22 cellular contexts compared by ENCODE assay signal in the genomic region with DNA sequence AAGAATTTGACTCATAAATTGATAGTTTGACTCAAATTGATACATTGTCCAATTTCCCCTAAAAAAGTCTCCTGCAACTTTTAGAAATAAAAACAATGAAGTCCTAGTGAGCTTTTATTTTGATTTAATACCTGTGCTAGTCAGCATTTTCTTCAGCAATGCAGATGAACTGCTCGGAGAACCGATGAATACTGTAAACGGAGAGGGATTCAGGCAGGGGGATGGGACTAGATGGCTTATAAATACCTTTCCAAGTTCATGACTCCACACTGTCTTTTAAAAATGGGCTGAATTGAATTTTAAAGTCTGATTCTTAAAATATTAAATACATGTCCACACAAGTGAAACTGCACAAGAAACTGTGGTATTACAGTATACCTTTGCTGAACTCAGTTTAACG. TPM values are rescaled to one million over a fixed set of nuclear protein-coding genes. Genes with fewer than 3 reads are reported as not detected.
DNase-seq lines count a peak whose midpoint lies in the region; ATAC-seq, FAIRE-seq and TF ChIP-seq lines count a peak whose summit lies in the region.
"Had no signal": no experiment of that assay in that cellular context is flagged by ENCODE, and none has a peak within 500 bp of the region (broad histone marks: within the 10 kb centered on the region; RNA-seq: fewer than 3 reads in every experiment).

No MANE protein-coding gene starts in this region.

- H2BK15ac ChIP-seq in IMR-90 (ENCODE audit: low read depth, low read length): no peak overlapping the region

- H3K9me3 Mint-ChIP-seq in mesothelial cell of epicardium: peaks cover 3% of the 10 kb centered on the region
- H3K9me3 Mint-ChIP-seq in activated T-helper 1 cell treated with anti-CD3 and anti-CD28 coated beads, Interleukin-12 subunit alpha, Interleukin-12 subunit beta, Interleukin-2, Interleukin-4 antibody, amounts not matched to agents 30 ng/mL and 10 ng/mL and 1 ng/mL, durations not matched to agents 14 hours and 24 hours and 36 hours: no peaks in the 10 kb centered on the region
- H3K9me3 Mint-ChIP-seq: CD4-positive, alpha-beta T cell; HFFc6 had no signal

- no peak overlapping the region for H2BK5ac ChIP-seq in IMR-90 (ENCODE audit: low read depth, low read length, poor library complexity, severe bottlenecking)

- H3K27me3 ChIP-seq in IMR-90 (ENCODE audit: control insufficient read depth, insufficient read depth, low read length): no peaks in the 10 kb centered on the region
- no peaks in the 10 kb centered on the region for H3K27me3 ChIP-seq in GM12878 (replicated peaks in 1 of 2; ENCODE audit: control insufficient read depth in 2 of 2, insufficient read depth in 2 of 2, low read length in 1 of 2)

- H3K27ac Mint-ChIP-seq in mesothelial cell of epicardium: peak overlapping the region; percentile 4
- H3K27ac Mint-ChIP-seq in activated T-helper 1 cell treated with anti-CD3 and anti-CD28 coated beads, Interleukin-12 subunit alpha, Interleukin-12 subunit beta, Interleukin-2, Interleukin-4 antibody, amounts not matched to agents 30 ng/mL and 10 ng/mL and 1 ng/mL, durations not matched to agents 14 hours and 24 hours and 36 hours: no peak overlapping the region
- H3K27ac Mint-ChIP-seq: B cell; CD4-positive, alpha-beta T cell; HFFc6 had no signal

- no peak overlapping the region for H2BK120ac ChIP-seq in IMR-90 (ENCODE audit: low read depth, low read length)

- H3K9me1 ChIP-seq in IMR-90 (ENCODE audit: insufficient read depth, low read length): peaks cover 9% of the 10 kb centered on the region; the same call in 1 of the 2 replicates

- RAD21 ChIA-PET in GM12878 (lab: Charles Lee; ENCODE audit: unreplicated experiment): no interaction called here

- no peak overlapping the region for H2AFZ ChIP-seq in IMR-90 (replicated peaks; ENCODE audit: low read length, poor library complexity)
- H2AFZ ChIP-seq in GM12878 (ENCODE audit: control insufficient read depth, low read depth, low read length): no peak overlapping the region
- H2AFZ ChIP-seq: GM23248 had no signal

- H2AK9ac ChIP-seq in IMR-90 (replicated peaks; ENCODE audit: low read depth, low read length, poor library complexity): no peak overlapping the region

- SMC1A ChIA-PET in GM12878 (lab: Charles Lee; ENCODE audit: uncharacterized antibody, unreplicated experiment): interaction anchor here (1.7 to 4.2 kb wide), 2 partner anchors 9 to 99 kb away, joined by 4 to 21 read pairs; no protein-coding TSS in a partner anchor

- WGBS in A549 (ENCODE audit: missing lambda C conversion rate): 91% methylated on average over 4 of the region's 4 CpGs
- WGBS in IMR-90 (ENCODE audit: extremely low coverage in 2 of 2, insufficient read length in 1 of 2), 2 experiments: no CpG with 5 or more reads among the region's 4 CpGs
- WGBS in GM12878 (ENCODE audit: insufficient coverage, insufficient replicate concordance, low lambda C conversion rate, missing lambda C conversion rate): 76% methylated on average over 4 of the region's 4 CpGs

- H3K4me3 ChIP-seq in A549: no peak overlapping the region
- H3K4me3 ChIP-seq in IMR-90 (ENCODE audit: insufficient read depth, low read depth, low read length): no peak overlapping the region
- no peak overlapping the region for H3K4me3 ChIP-seq in GM12878
- H3K4me3 ChIP-seq: GM23248 had no signal

- intact Hi-C loops in IMR-90 (cut with micrococcal nuclease) (no loop called here), GM12878 (cut with micrococcal nuclease; ENCODE audit: unreplicated experiment) (no loop called here)
- intact Hi-C loops in activated T-helper 1 cell treated with anti-CD3 and anti-CD28 coated beads, Interleukin-12 subunit alpha, Interleukin-12 subunit beta, Interleukin-2, Interleukin-4 antibody, amounts not matched to agents 30 ng/mL and 10 ng/mL and 1 ng/mL, durations not matched to agents 14 hours and 24 hours and 36 hours (cut with micrococcal nuclease): no loop called here

- TF ChIP-seq POLR2A in A549 (IDR thresholded peaks at IDR 0.05; ENCODE audit: low read length) (no peak), IMR-90 (IDR thresholded peaks at IDR 0.05; ENCODE audit: low read depth, low read length) (no peak), GM12878 (IDR thresholded peaks at IDR 0.05; ENCODE audit: low read depth, low read length) (no peak)

- H3K9ac ChIP-seq in IMR-90 (ENCODE audit: low read depth, low read length): no peak overlapping the region
- H3K9ac ChIP-seq in GM12878 (ENCODE audit: control insufficient read depth, insufficient read depth, low read length): no peak overlapping the region
- H3K9ac ChIP-seq: GM23248 had no signal

- H2BK20ac ChIP-seq in IMR-90 (ENCODE audit: low read depth, low read length): no peak overlapping the region

- no peak overlapping the region for H3K18ac ChIP-seq in IMR-90 (ENCODE audit: low read depth, low read length)

- dilution Hi-C loops in IMR-90 (cut with HindIII; ENCODE audit: low sequenced_read_pairs, unreplicated experiment): no loop called here

- H4K5ac ChIP-seq in IMR-90 (ENCODE audit: low read depth, low read length): no peak overlapping the region

- TF ChIP-seq RAD21 in A549 (conservative IDR thresholded peaks at IDR 0.05 in 1 of 2, IDR thresholded peaks at IDR 0.05 in 1 of 2) (no peak), IMR-90 (IDR thresholded peaks at IDR 0.05; ENCODE audit: low read length) (no peak), GM12878 (IDR thresholded peaks at IDR 0.05; ENCODE audit: insufficient read depth, low read depth, low read length) (no peak)

- H3K27me3 Mint-ChIP-seq in mesothelial cell of epicardium (ENCODE audit: low read depth): no peaks in the 10 kb centered on the region
- H3K27me3 Mint-ChIP-seq in activated T-helper 1 cell treated with anti-CD3 and anti-CD28 coated beads, Interleukin-12 subunit alpha, Interleukin-12 subunit beta, Interleukin-2, Interleukin-4 antibody, amounts not matched to agents 30 ng/mL and 10 ng/mL and 1 ng/mL, durations not matched to agents 14 hours and 24 hours and 36 hours (ENCODE audit: insufficient read depth): peaks cover 10% of the 10 kb centered on the region
- H3K27me3 Mint-ChIP-seq: CD4-positive, alpha-beta T cell had no signal

- ATAC-seq in A549 (no peak), IMR-90 (ENCODE audit: low read depth) (no peak), GM12878 (no peak), HG03432 (IDR thresholded peaks at IDR 0.05; ENCODE audit: unreplicated experiment) (no peak)
- ATAC-seq: HCT116 had no signal

- CTCF ChIA-PET in A549 (lab: Yijun Ruan, JAX) (interaction anchor here (0.6 to 1.2 kb wide), 3 partner anchors 12 to 46 kb away, joined by 3 read pairs; no protein-coding TSS in a partner anchor), IMR-90 (lab: Yijun Ruan, JAX) (no interaction called here), GM12878 (lab: Yijun Ruan, JAX) (no interaction called here)

- H4K8ac ChIP-seq in IMR-90 (ENCODE audit: low read depth in 2 of 2, low read length in 2 of 2): no peak overlapping the region

- no peaks in the 10 kb centered on the region for H3K79me2 ChIP-seq in GM12878 (ENCODE audit: control insufficient read depth, insufficient read depth, low read length)

- no peak overlapping the region for H2AK5ac ChIP-seq in IMR-90 (ENCODE audit: low read depth, low read length)

- peaks cover 16 to 40% of the 10 kb centered on the region in 2 experiments for H3K79me1 ChIP-seq in IMR-90 (ENCODE audit: low read depth in 1 of 2, low read length in 2 of 2)

- H3K23ac ChIP-seq in IMR-90 (ENCODE audit: low read depth, low read length): no peak overlapping the region

- DNase-seq in A549 (ENCODE audit: low read depth in 1 of 2, low spot score in 1 of 2) (no peak), IMR-90 (no peak), GM12878 (ENCODE audit: low read depth, low spot score) (no peak), mesothelial cell of epicardium (ENCODE audit: low spot score in 2 of 2, unreplicated experiment in 2 of 2) (no peak), KG1 (lab: John Stamatoyannopoulos, UW) (no peak), NK-92 (lab: John Stamatoyannopoulos, UW; ENCODE audit: unreplicated experiment) (no peak)
- DNase-seq in activated T-helper 1 cell treated with anti-CD3 and anti-CD28 coated beads, Interleukin-12 subunit alpha, Interleukin-12 subunit beta, Interleukin-2, Interleukin-4 antibody, amounts not matched to agents 30 ng/mL and 10 ng/mL and 1 ng/mL, durations not matched to agents 14 hours and 24 hours and 36 hours (ENCODE audit: low spot score): no peak
- DNase-seq: 8988T; C1 segment of cervical spinal cord; CD4-positive, alpha-beta T cell; H7; HFFc6 had no signal

- no peak overlapping the region for H3K14ac ChIP-seq in IMR-90 (replicated peaks; ENCODE audit: low read depth, low read length)

- H3K36me3 Mint-ChIP-seq in mesothelial cell of epicardium: peaks cover 5% of the 10 kb centered on the region
- no peaks in the 10 kb centered on the region for H3K36me3 Mint-ChIP-seq in activated T-helper 1 cell treated with anti-CD3 and anti-CD28 coated beads, Interleukin-12 subunit alpha, Interleukin-12 subunit beta, Interleukin-2, Interleukin-4 antibody, amounts not matched to agents 30 ng/mL and 10 ng/mL and 1 ng/mL, durations not matched to agents 14 hours and 24 hours and 36 hours (ENCODE audit: low read depth)

- H3K36me3 ChIP-seq in IMR-90 (ENCODE audit: control insufficient read depth, insufficient read depth, low read length) (no peaks in the 10 kb centered on the region; the same call in 1 of the 2 replicates), GM12878 (ENCODE audit: control insufficient read depth in 2 of 2, insufficient read depth in 2 of 2, low read length in 1 of 2) (no peaks in the 10 kb centered on the region)

- 0 out of 2 replicates have a peak overlapping the region, but pooled peaks have one; percentile 39 for H4K91ac ChIP-seq in IMR-90 (ENCODE audit: insufficient read depth, low read depth, low read length)

- H3K4me1 ChIP-seq in A549 (peaks cover 17% of the 10 kb centered on the region), IMR-90 (ENCODE audit: control insufficient read depth, insufficient read depth, low read length) (peaks cover 2% of the 10 kb centered on the region; the same call in 1 of the 2 replicates), GM12878 (ENCODE audit: control insufficient read depth, insufficient read depth, low read length) (no peaks in the 10 kb centered on the region)

- peaks cover 19% of the 10 kb centered on the region for H3K4me1 Mint-ChIP-seq in mesothelial cell of epicardium
- H3K4me1 Mint-ChIP-seq in activated T-helper 1 cell treated with anti-CD3 and anti-CD28 coated beads, Interleukin-12 subunit alpha, Interleukin-12 subunit beta, Interleukin-2, Interleukin-4 antibody, amounts not matched to agents 30 ng/mL and 10 ng/mL and 1 ng/mL, durations not matched to agents 14 hours and 24 hours and 36 hours (ENCODE audit: low read depth): no peaks in the 10 kb centered on the region
- H3K4me1 Mint-ChIP-seq: B cell had no signal

- H3K56ac ChIP-seq in IMR-90 (ENCODE audit: extremely low read depth, insufficient read depth, low read length): no peak overlapping the region

- no peaks in the 10 kb centered on the region for H4K20me1 ChIP-seq in IMR-90 (ENCODE audit: insufficient read depth, low read length)
- no peaks in the 10 kb centered on the region for H4K20me1 ChIP-seq in GM12878 (ENCODE audit: control insufficient read depth, insufficient read depth)

- no peak overlapping the region for H3K4me2 ChIP-seq in A549
- no peak overlapping the region for H3K4me2 ChIP-seq in IMR-90 (ENCODE audit: low read depth, low read length)
- no peak overlapping the region for H3K4me2 ChIP-seq in GM12878 (ENCODE audit: control insufficient read depth, insufficient read depth)

- H3K4ac ChIP-seq in IMR-90 (ENCODE audit: low read depth, low read length): no peak overlapping the region

- POLR2A ChIA-PET in A549 (lab: Yijun Ruan, JAX): no interaction called here
- POLR2A ChIA-PET in IMR-90 (lab: Charles Lee; ENCODE audit: unreplicated experiment): no interaction called here
- POLR2A ChIA-PET in GM12878 (lab: Charles Lee): interaction anchor here (0.7 to 1.0 kb wide), 2 partner anchors 10 to 98 kb away, joined by 3 read pairs; no protein-coding TSS in a partner anchor

- H3K4me3 Mint-ChIP-seq in mesothelial cell of epicardium: no peak overlapping the region
- no peak overlapping the region for H3K4me3 Mint-ChIP-seq in activated T-helper 1 cell treated with anti-CD3 and anti-CD28 coated beads, Interleukin-12 subunit alpha, Interleukin-12 subunit beta, Interleukin-2, Interleukin-4 antibody, amounts not matched to agents 30 ng/mL and 10 ng/mL and 1 ng/mL, durations not matched to agents 14 hours and 24 hours and 36 hours
- H3K4me3 Mint-ChIP-seq: B cell; CD4-positive, alpha-beta T cell; HFFc6 had no signal

- FAIRE-seq in A549 (lab: Jason Lieb, UNC) (no peak), GM12878 (lab: Jason Lieb, UNC) (no peak)
- FAIRE-seq: D721Med, G401.6, GM12892, GM18507, HTR-8/SVneo had no signal

- in situ Hi-C loops in IMR-90 (cut with MboI; ENCODE audit: low sequenced_read_pairs): no loop called here
- in situ Hi-C loops in GM12878 (cut with MboI): no loop called here

- H3K27ac ChIP-seq in A549 (no peak overlapping the region), IMR-90 (ENCODE audit: insufficient read depth, low read length) (no peak overlapping the region), GM12878 (ENCODE audit: control insufficient read depth, insufficient read depth) (no peak overlapping the region)

- TF ChIP-seq EP300 in A549 (IDR thresholded peaks at IDR 0.05) (no peak), GM12878 (IDR thresholded peaks at IDR 0.05; ENCODE audit: borderline replicate concordance in 1 of 2, control insufficient read depth in 1 of 2, low read depth in 2 of 2, low read length in 2 of 2) (no peak)

- TF ChIP-seq CTCF in A549 (IDR thresholded peaks at IDR 0.05): no peak
- TF ChIP-seq CTCF in IMR-90 (conservative IDR thresholded peaks at IDR 0.05; ENCODE audit: low read depth, low read length): no peak
- no peak for TF ChIP-seq CTCF in GM12878 (IDR thresholded peaks at IDR 0.05 in 2 of 3, conservative IDR thresholded peaks at IDR 0.05 in 1 of 3; ENCODE audit: control insufficient read depth in 2 of 3, extremely low read depth in 1 of 3, insufficient read depth in 1 of 3, low read depth in 3 of 3, low read length in 3 of 3)
- no peak for TF ChIP-seq CTCF in mesothelial cell of epicardium (IDR thresholded peaks at IDR 0.05; ENCODE audit: unreplicated experiment)

- BruUV-seq in IMR-90 (replicated peaks; lab: Mats Ljungman, UMichigan) (no TSS peak), GM12878 (replicated peaks; lab: Mats Ljungman, UMichigan) (no TSS peak)

- H3K9me3 ChIP-seq in A549: no peaks in the 10 kb centered on the region
- no peaks in the 10 kb centered on the region for H3K9me3 ChIP-seq in IMR-90 (ENCODE audit: control insufficient read depth, insufficient read depth, low read length)
- H3K9me3 ChIP-seq in GM12878 (replicated peaks; ENCODE audit: control insufficient read depth, insufficient read depth, low read length): no peaks in the 10 kb centered on the region
- H3K9me3 ChIP-seq: Caco-2 had no signal

RNA-seq across cellular contexts. Expression of gene EEPD1, which starts 12.7 kb away (rescaled TPM):
- 14.2 and 16.0 TPM in 2 replicates for polyA plus RNA-seq in A549 (2011; rRNA removed)
- polyA plus RNA-seq in A549 (2012; cell fraction: cytosol; rRNA removed): 20.3 and 22.7 TPM in 2 replicates
- 60.4 and 64.3 TPM in 2 replicates for polyA plus RNA-seq in A549 (2012; cell fraction: nucleus; rRNA removed)
- 22.1 to 25.9 TPM (median 24.3 TPM) in 3 replicates for polyA plus RNA-seq in A549 (2017; fragmentation: RNase III; extraction: RNeasy Plus Mini Kit Qiagen cat#74134 plus additional on column Dnase treatment)
- polyA minus RNA-seq in A549 (2011; rRNA and poly(A)+ RNA removed): 8.3 and 12.0 TPM in 2 replicates
- total RNA-seq in IMR-90 (2012; rRNA removed): 7.3 and 8.1 TPM in 2 replicates
- polyA plus RNA-seq in IMR-90 (2012; rRNA removed): 13.9 and 15.2 TPM in 2 replicates
- polyA plus RNA-seq in IMR-90 (2012; cell fraction: cytosol; rRNA removed): 8.0 and 14.9 TPM in 2 replicates
- 39.3 and 53.7 TPM in 2 replicates for polyA plus RNA-seq in IMR-90 (2012; cell fraction: nucleus; rRNA removed; ENCODE audit: low replicate concordance)
- 6.3 and 7.2 TPM in 2 replicates for total RNA-seq in GM12878 (2013; cell fraction: nucleolus; rRNA removed)
- total RNA-seq in GM12878 (2014; rRNA removed): 0.28 and 0.54 TPM in 2 replicates
- total RNA-seq in GM12878 (2014; rRNA removed; fragmentation: Illumina TruSeq; extraction: Trizol): 0.64 and 0.72 TPM in 2 replicates
- total RNA-seq in GM12878 (2021): 0.45 and 1.0 TPM in 2 replicates
- 0.33 TPM for polyA plus RNA-seq in GM12878 (2011; ENCODE audit: low read depth)
- 0.19 and 0.27 TPM in 2 replicates for polyA plus RNA-seq in GM12878 (2011; rRNA removed)
- polyA plus RNA-seq in GM12878 (2011; cell fraction: cytosol; rRNA removed): 0.37 and 0.52 TPM in 2 replicates
- polyA plus RNA-seq in GM12878 (2011; cell fraction: nucleus; rRNA removed): 0.33 and 0.98 TPM in 2 replicates
- 0.35 and 0.94 TPM in 2 replicates for polyA plus RNA-seq in GM12878 (2012)
- polyA plus RNA-seq in GM12878 (2014; fragmentation: Illumina TruSeq; extraction: Trizol): 0.98 TPM in 1 of 2 replicates, not detected in the other
- polyA plus RNA-seq in GM12878 (2014; fragmentation: Nextera tagmentation; extraction: Ambion mirVana): under 1 TPM in 1 of 2 experiments, not detected in 1; 0.24 TPM
- 0.30 and 1.2 TPM in 2 replicates for polyA plus RNA-seq in GM12878 (2014; rRNA removed)
- polyA plus RNA-seq in GM12878 (2016; fragmentation: Nextera tagmentation; extraction: Ambion mirVana): 1 to 10 TPM in 1 of 2 experiments, under 1 TPM in 1; 0.86 to 2.8 TPM
- 0.07 and 0.26 TPM in 2 replicates for polyA minus RNA-seq in GM12878 (2011; rRNA and poly(A)+ RNA removed)
- polyA minus RNA-seq in GM12878 (2011; cell fraction: cytosol; rRNA and poly(A)+ RNA removed): not detected in 2 replicates
- 0.48 and 0.57 TPM in 2 replicates for polyA minus RNA-seq in GM12878 (2011; cell fraction: nucleus; rRNA and poly(A)+ RNA removed)
- total RNA-seq in mesothelial cell of epicardium: 18.0 to 21.8 TPM (median 20.1 TPM) in 3 replicates
- 0.91 and 1.5 TPM in 2 replicates for total RNA-seq in activated T-helper 1 cell treated with anti-CD3 and anti-CD28 coated beads, Interleukin-12 subunit alpha, Interleukin-12 subunit beta, Interleukin-2, Interleukin-4 antibody, amounts not matched to agents 30 ng/mL and 10 ng/mL and 1 ng/mL, durations not matched to agents 14 hours and 24 hours and 36 hours

Comparison
In these comparisons a context has a peak if more than half of its experiments do, and no peak if none do; other contexts are left out.
1. Of the 24 proteins assayed by ChIP-seq in both GM12878 and A549: peak only in GM12878: JUNB; only in A549: none; in both: none; in neither: 23.